In genomic region chr2:96625571-96626552, GRCh38 we compare ENCODE assay signal across 17 cellular contexts. TPM values are rescaled to one million over a fixed set of nuclear protein-coding genes. Genes with fewer than 3 reads are reported as not detected.
DNase-seq lines count a peak whose midpoint lies in the region; ATAC-seq and TF ChIP-seq lines count a peak whose summit lies in the region.
"Had no signal": no experiment of that assay in that cellular context is flagged by ENCODE, and none has a peak within 500 bp of the region (broad histone marks: within the 10 kb centered on the region; RNA-seq: fewer than 3 reads in every experiment).

No MANE protein-coding gene starts in this region.

- TF ChIP-seq POLR2A in stomach (IDR thresholded peaks at IDR 0.05), result no peak

- no peaks in the 10 kb centered on the region for H3K9me3 ChIP-seq in ascending aorta
- H3K9me3 ChIP-seq in hepatocyte (ENCODE audit: low read depth), result no peaks in the 10 kb centered on the region
- H3K9me3 ChIP-seq in stomach, result no peaks in the 10 kb centered on the region
- H3K9me3 ChIP-seq: uterus had no signal

- ATAC-seq in WTC11, result no peak

- WGBS in hepatocyte (ENCODE audit: low lambda C conversion rate, missing lambda C conversion rate), result 72% methylated on average over 5 of the region's 5 CpGs
- WGBS in stomach, 5 donors, result 43 to 51% (median 48%) methylated on average over 5 of the region's 5 CpGs

- no peaks in the 10 kb centered on the region for H3K9me3 Mint-ChIP-seq in HFFc6
- no peaks in the 10 kb centered on the region for H3K9me3 Mint-ChIP-seq in WTC11
- H3K9me3 Mint-ChIP-seq: activated B cell treated with CpG ODN at 0.5 μM for 24 hours; activated naive CD4-positive, alpha-beta T cell treated with anti-CD3 and anti-CD28 coated beads, Interleukin-2, amount 50 U/mL, for 24 hours; CD4-positive, alpha-beta memory T cell had no signal

- H3K27ac ChIP-seq in ascending aorta (peak overlapping the region; percentile 41 to 65), hepatocyte (peak overlapping the region; percentile 13), stomach (peak overlapping the region in 4 of 5 donors; percentile 25 to 32 (median 28))

- no peaks in the 10 kb centered on the region for H3K9me2 ChIP-seq in hepatocyte (replicated peaks; ENCODE audit: insufficient read depth)

- no peak overlapping the region; the same call in 1 of the 2 replicates for H3K4me3 Mint-ChIP-seq in HFFc6
- no peak overlapping the region for H3K4me3 Mint-ChIP-seq in WTC11
- H3K4me3 Mint-ChIP-seq: activated B cell treated with CpG ODN at 0.5 μM for 24 hours; activated naive CD4-positive, alpha-beta T cell treated with anti-CD3 and anti-CD28 coated beads, Interleukin-2, amount 50 U/mL, for 24 hours; CD4-positive, alpha-beta memory T cell had no signal

- DNase-seq in HFFc6, result no peak
- no peak for DNase-seq in ascending aorta (ENCODE audit: low spot score in 2 of 2)
- no peak for DNase-seq in hepatocyte (ENCODE audit: low spot score)
- no peak for DNase-seq in stomach
- DNase-seq in mucosa of gallbladder (ENCODE audit: low spot score), result no peak
- no peak for DNase-seq in NCI-H2107 (lab: John Stamatoyannopoulos, UW)
- no peak for DNase-seq in WTC11 (ENCODE audit: low spot score)
- DNase-seq: activated B cell treated with CpG ODN at 0.5 μM for 24 hours; activated CD8-positive, alpha-beta memory T cell treated with anti-CD3 and anti-CD28 coated beads, Interleukin-2, amount 50 U/mL, for 4 hours; CD4-positive, alpha-beta memory T cell; EL; NCI-H226; stimulated activated CD4-positive, alpha-beta T cell treated with anti-CD3 and anti-CD28 coated beads, Interleukin-4, amount 100 ng/mL, for 1 hour; uterus had no signal

- CTCF ChIA-PET in WTC11 (lab: Charles Lee), result no interaction called here

- H3K4me1 Mint-ChIP-seq in HFFc6 (ENCODE audit: low read depth), result peaks cover 21% of the 10 kb centered on the region
- no peaks in the 10 kb centered on the region for H3K4me1 Mint-ChIP-seq in WTC11
- H3K4me1 Mint-ChIP-seq: activated B cell treated with CpG ODN at 0.5 μM for 24 hours had no signal

- intact Hi-C loops in ascending aorta (cut with DNase I), result loop anchor here (5.0 kb wide), 1 partner anchor 41 kb away; no protein-coding TSS in a partner anchor
- intact Hi-C loops in stomach (cut with DNase I; ENCODE audit: low total_unique reads), result no loop called here

- no peak overlapping the region for H2AFZ ChIP-seq in hepatocyte

- H3K27ac Mint-ChIP-seq in HFFc6 (peak overlapping the region; percentile 42), WTC11 (no peak overlapping the region)
- H3K27ac Mint-ChIP-seq: activated B cell treated with CpG ODN at 0.5 μM for 24 hours; activated naive CD4-positive, alpha-beta T cell treated with anti-CD3 and anti-CD28 coated beads, Interleukin-2, amount 50 U/mL, for 24 hours had no signal

- H3K4me1 ChIP-seq in ascending aorta (peaks cover 5 to 19% of the 10 kb centered on the region in 2 donors), hepatocyte (ENCODE audit: insufficient read depth) (no peaks in the 10 kb centered on the region), stomach (peaks cover 3 to 36% (median 20%) of the 10 kb centered on the region in 4 donors)

- H3K4me2 ChIP-seq in hepatocyte, result no peak overlapping the region

- H3K79me2 ChIP-seq in hepatocyte, result peaks cover 64% of the 10 kb centered on the region

- no peak for TF ChIP-seq CTCF in HFFc6 (IDR thresholded peaks at IDR 0.05)
- no peak for TF ChIP-seq CTCF in ascending aorta (IDR thresholded peaks at IDR 0.05)
- no peak for TF ChIP-seq CTCF in hepatocyte (IDR thresholded peaks at IDR 0.05; ENCODE audit: poor library complexity)
- TF ChIP-seq CTCF in stomach (IDR thresholded peaks at IDR 0.05), result no peak
- TF ChIP-seq CTCF in WTC11 (IDR thresholded peaks at IDR 0.05), result no peak

- H3K4me3 ChIP-seq in ascending aorta (no peak overlapping the region), hepatocyte (no peak overlapping the region), stomach (no peak overlapping the region)
- H3K4me3 ChIP-seq: uterus had no signal

- H4K20me1 ChIP-seq in hepatocyte (ENCODE audit: insufficient read depth, poor library complexity, severe bottlenecking), result no peaks in the 10 kb centered on the region

- POLR2A ChIA-PET in WTC11 (lab: Charles Lee), result interaction anchor here (0.6 kb wide), 1 partner anchor 363 kb away, joined by 7 read pairs; no protein-coding TSS in a partner anchor

- peaks cover 13 to 37% of the 10 kb centered on the region in 2 donors for H3K36me3 ChIP-seq in ascending aorta
- no peaks in the 10 kb centered on the region for H3K36me3 ChIP-seq in hepatocyte (replicated peaks; ENCODE audit: insufficient read depth, low read depth)
- H3K36me3 ChIP-seq in stomach, result peaks cover 24 to 60% (median 54%) of the 10 kb centered on the region in 4 donors
- H3K36me3 ChIP-seq: uterus had no signal

- H3K27me3 ChIP-seq in ascending aorta (no peaks in the 10 kb centered on the region), hepatocyte (no peaks in the 10 kb centered on the region), stomach (no peaks in the 10 kb centered on the region)
- H3K27me3 ChIP-seq: uterus had no signal

- H3K36me3 Mint-ChIP-seq in HFFc6 (ENCODE audit: low read depth) (peaks cover 16% of the 10 kb centered on the region), WTC11 (peaks cover 31% of the 10 kb centered on the region)

- no peak for TF ChIP-seq EP300 in stomach (IDR thresholded peaks at IDR 0.05)

- no peaks in the 10 kb centered on the region for H3K27me3 Mint-ChIP-seq in HFFc6 (ENCODE audit: insufficient read depth)
- H3K27me3 Mint-ChIP-seq in WTC11 (ENCODE audit: low read depth), result no peaks in the 10 kb centered on the region
- H3K27me3 Mint-ChIP-seq: activated B cell treated with CpG ODN at 0.5 μM for 24 hours; activated naive CD4-positive, alpha-beta T cell treated with anti-CD3 and anti-CD28 coated beads, Interleukin-2, amount 50 U/mL, for 24 hours; CD4-positive, alpha-beta memory T cell had no signal

TF ChIP-seq in WTC11, 78 proteins besides CTCF, POLR2A, EP300 and RAD21 (continues in another document):
- TF ChIP-seq MXD4 (CRISPR knock-in tag; IDR thresholded peaks at IDR 0.05; ENCODE audit: borderline replicate concordance), result no peak
- no peak for TF ChIP-seq ZNF423 (CRISPR knock-in tag; IDR thresholded peaks at IDR 0.05)
- TF ChIP-seq TEAD4 (CRISPR knock-in tag; IDR thresholded peaks at IDR 0.05), result no peak
- TF ChIP-seq EMX1 (CRISPR knock-in tag; IDR thresholded peaks at IDR 0.05), result no peak
- no peak for TF ChIP-seq ZSCAN18 (CRISPR knock-in tag; IDR thresholded peaks at IDR 0.05)
- TF ChIP-seq ZNF219 (CRISPR knock-in tag; IDR thresholded peaks at IDR 0.05; ENCODE audit: borderline replicate concordance), result no peak
- no peak for TF ChIP-seq OVOL2 (CRISPR knock-in tag; IDR thresholded peaks at IDR 0.05; ENCODE audit: borderline replicate concordance)
- no peak for TF ChIP-seq SOX15 (CRISPR knock-in tag; IDR thresholded peaks at IDR 0.05)
- no peak for TF ChIP-seq MAX (CRISPR knock-in tag; IDR thresholded peaks at IDR 0.05)
- no peak for TF ChIP-seq CREB1 (CRISPR knock-in tag; IDR thresholded peaks at IDR 0.05)
- no peak for TF ChIP-seq MLX (CRISPR knock-in tag; IDR thresholded peaks at IDR 0.05)
- TF ChIP-seq ETV6 (CRISPR knock-in tag; IDR thresholded peaks at IDR 0.05), result no peak
- TF ChIP-seq E2F4 (CRISPR knock-in tag; IDR thresholded peaks at IDR 0.05; ENCODE audit: borderline replicate concordance, low read depth), result no peak

RNA-seq across cellular contexts. Expression of gene KANSL3, which starts 12.2 kb away (rescaled TPM):
- 10 to 100 TPM; 19.3 to 28.3 (median 26.7) TPM for total RNA-seq in HFFc6 (2021; fragmentation: NEBNext Ultra II Directional; extraction: Animal tissue kit (Norgen Biotek cat#: 25700))
- total RNA-seq in ascending aorta (56.1 TPM), hepatocyte (26.7 and 27.7 TPM in 2 replicates), stomach (100 to 1,000 TPM in 2 of 5 donors, 10 to 100 TPM in 3; 30.1 to 139 (median 57.2) TPM), mucosa of gallbladder (38.7 TPM), WTC11 (2021) (28.3 to 32.5 TPM (median 29.2 TPM) in 3 replicates)
- polyA plus RNA-seq in hepatocyte (18.4 and 20.4 TPM in 2 replicates), stomach (10 to 100 TPM; 13.6 to 15.0 (median 14.6) TPM)

RNA-seq across cellular contexts. Expression of gene FER1L5, which starts 16.7 kb away (rescaled TPM):
- not detected for total RNA-seq in HFFc6 (2021; fragmentation: NEBNext Ultra II Directional; extraction: Animal tissue kit (Norgen Biotek cat#: 25700))
- total RNA-seq in ascending aorta (not detected), hepatocyte (0.10 and 0.28 TPM in 2 replicates), stomach (under 1 TPM in 1 of 5 donors, not detected in 4; 0.73 TPM), mucosa of gallbladder (1.1 TPM), WTC11 (2021) (1.1 to 1.4 TPM (median 1.1 TPM) in 3 replicates)
- polyA plus RNA-seq in hepatocyte (0.21 and 0.33 TPM in 2 replicates), stomach (under 1 TPM in 2 of 3 donors, not detected in 1; 0.03 to 0.06 TPM)
- total RNA-seq: activated B cell treated with CpG ODN at 0.5 μM for 24 hours; CD4-positive, alpha-beta memory T cell; mononuclear cell; pulmonary artery endothelial cell had no signal
- polyA plus RNA-seq: CD4-positive, alpha-beta memory T cell had no signal
